ENCODE assay signal across 31 cellular contexts in genomic region chr13:44649834-44650233, GRCh38.
"Had no signal": no experiment of that assay in that cellular context is flagged by ENCODE, and none has a peak within 500 bp of the region (broad histone marks: within the 10 kb centered on the region; RNA-seq: fewer than 3 reads in every experiment).

No MANE protein-coding gene starts in this region.

- H3K4me1 ChIP-seq: adrenal gland, colonic mucosa, psoas muscle, sigmoid colon, tibial nerve had no signal

- H3K36me3 ChIP-seq: adrenal gland, ascending aorta, cardiac muscle cell, colonic mucosa, gastrocnemius medialis, sigmoid colon, tibial nerve, WERI-Rb-1 had no signal

- H3K36me3 Mint-ChIP-seq: activated naive CD4-positive, alpha-beta T cell treated with anti-CD3 and anti-CD28 coated beads, Interleukin-2, amount 50 U/mL, for 24 hours; brain; naive thymus-derived CD4-positive, alpha-beta T cell; stimulated activated memory B cell treated with anti-CD40 and anti-IgM and Interleukin-4, amounts not matched to agents 10 μg/mL and 1 μg/mL and 100 μg/mL, for 72 hours had no signal

- ATAC-seq: gastrocnemius medialis; left ventricle myocardium superior; naive thymus-derived CD4-positive, alpha-beta T cell; psoas muscle; stimulated activated memory B cell treated with anti-CD40 and anti-IgM and Interleukin-4, amounts not matched to agents 10 μg/mL and 1 μg/mL and 100 μg/mL, for 72 hours; T-helper 17 cell had no signal

- H3K79me2 ChIP-seq: hepatocyte, parathyroid adenoma had no signal

- H2AFZ ChIP-seq: hepatocyte, parathyroid adenoma had no signal

- H3K4me3 ChIP-seq: adrenal gland, ascending aorta, cardiac muscle cell, colonic mucosa, gastrocnemius medialis, hepatocyte, psoas muscle, sigmoid colon, tibial nerve had no signal

- H3K27ac Mint-ChIP-seq: activated naive CD4-positive, alpha-beta T cell treated with anti-CD3 and anti-CD28 coated beads, Interleukin-2, amount 50 U/mL, for 24 hours; activated T-cell treated with anti-CD3 and anti-CD28 coated beads, Interleukin-2, amount 50 U/mL, for 72 hours; brain; stimulated activated memory B cell treated with anti-CD40 and anti-IgM and Interleukin-4, amounts not matched to agents 10 μg/mL and 1 μg/mL and 100 μg/mL, for 72 hours; T-helper 17 cell had no signal

- H3K9ac ChIP-seq: parathyroid adenoma, SK-N-SH had no signal

- H3K4me3 Mint-ChIP-seq: activated naive CD4-positive, alpha-beta T cell treated with anti-CD3 and anti-CD28 coated beads, Interleukin-2, amount 50 U/mL, for 24 hours; brain; stimulated activated memory B cell treated with anti-CD40 and anti-IgM and Interleukin-4, amounts not matched to agents 10 μg/mL and 1 μg/mL and 100 μg/mL, for 72 hours; T-helper 17 cell had no signal

- H3K9me3 ChIP-seq: adrenal gland, ascending aorta, colonic mucosa, gastrocnemius medialis, psoas muscle, sigmoid colon, SK-N-SH, tibial nerve had no signal

- DNase-seq: activated gamma-delta T cell; activated T-cell treated with anti-CD3 and anti-CD28 coated beads for 4 hours; adrenal gland; cerebellar nuclear complex; colonic mucosa; effector memory CD4-positive, alpha-beta T cell; erythroblast; gastrocnemius medialis; glutamatergic neuron; islet precursor cell; left ventricle myocardium superior; midbrain; nucleus accumbens; psoas muscle; sigmoid colon; SK-N-SH; small intestine; SW 1271; T-helper 17 cell; T1000; WERI-Rb-1 had no signal

- H3K27ac ChIP-seq: adrenal gland, ascending aorta, cardiac muscle cell, colonic mucosa, gastrocnemius medialis, hepatocyte, parathyroid adenoma, psoas muscle, sigmoid colon, tibial nerve, WERI-Rb-1 had no signal

- H3K27me3 ChIP-seq: adrenal gland, ascending aorta, cardiac muscle cell, colonic mucosa, gastrocnemius medialis, hepatocyte, sigmoid colon, tibial nerve had no signal

- H3K4me1 Mint-ChIP-seq: stimulated activated memory B cell treated with anti-CD40 and anti-IgM and Interleukin-4, amounts not matched to agents 10 μg/mL and 1 μg/mL and 100 μg/mL, for 72 hours; T-helper 17 cell had no signal

- H3K4me2 ChIP-seq: hepatocyte, SK-N-SH had no signal

- H3K9me3 Mint-ChIP-seq: activated naive CD4-positive, alpha-beta T cell treated with anti-CD3 and anti-CD28 coated beads, Interleukin-2, amount 50 U/mL, for 24 hours; activated T-cell treated with anti-CD3 and anti-CD28 coated beads, Interleukin-2, amount 50 U/mL, for 72 hours; stimulated activated memory B cell treated with anti-CD40 and anti-IgM and Interleukin-4, amounts not matched to agents 10 μg/mL and 1 μg/mL and 100 μg/mL, for 72 hours had no signal
